In the genomic region with DNA sequence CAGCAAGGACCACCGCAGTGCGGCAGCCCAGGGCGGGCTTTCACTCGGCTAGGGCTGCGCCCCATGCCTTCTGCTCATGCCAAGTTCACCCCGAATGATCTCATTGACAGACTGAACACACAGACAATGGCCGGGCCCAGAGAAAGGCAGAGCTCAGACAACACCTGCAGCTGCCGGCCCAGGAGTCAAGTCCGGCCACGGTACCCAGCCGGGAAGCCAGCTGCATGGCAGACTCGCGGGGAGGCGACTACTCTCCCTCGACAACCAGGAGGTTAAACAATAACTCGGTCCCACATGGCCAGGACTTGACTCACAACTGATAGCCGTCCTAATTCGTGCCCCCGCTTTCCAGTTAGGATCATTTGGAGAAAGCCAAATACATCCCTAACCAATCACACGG, we compare ENCODE assay signal across 24 cellular contexts. TPM values are rescaled to one million over a fixed set of nuclear protein-coding genes. Genes with fewer than 3 reads are reported as not detected.
A peak's percentile ranks its signal among the peaks of the same experiment; 100 is the strongest.
DNase-seq lines count a peak whose midpoint lies in the region; ATAC-seq lines count a peak whose summit lies in the region.
"Had no signal": no experiment of that assay in that cellular context is flagged by ENCODE, and none has a peak within 500 bp of the region (broad histone marks: within the 10 kb centered on the region; RNA-seq: fewer than 3 reads in every experiment).

No MANE protein-coding gene starts in this region.

- H3K4me3 Mint-ChIP-seq in activated CD8-positive, alpha-beta T cell treated with anti-CD3 and anti-CD28 coated beads, Interleukin-2, amount 10 ng/mL, durations not matched to agents 7 days and 5 days = no peak overlapping the region
- H3K4me3 Mint-ChIP-seq: activated CD4-positive, alpha-beta T cell treated with anti-CD3 and anti-CD28 coated beads for 36 hours; activated naive CD8-positive, alpha-beta T cell; memory B cell had no signal

- no peak overlapping the region for H3K27ac Mint-ChIP-seq in activated CD8-positive, alpha-beta T cell treated with anti-CD3 and anti-CD28 coated beads, Interleukin-2, amount 10 ng/mL, durations not matched to agents 7 days and 5 days
- H3K27ac Mint-ChIP-seq: activated CD4-positive, alpha-beta T cell treated with anti-CD3 and anti-CD28 coated beads for 36 hours; activated naive CD8-positive, alpha-beta T cell; memory B cell had no signal

- peak; percentile 50 for ATAC-seq in left colon
- no peak for ATAC-seq in activated CD8-positive, alpha-beta T cell treated with anti-CD3 and anti-CD28 coated beads, Interleukin-2, amount 10 ng/mL, durations not matched to agents 7 days and 5 days
- ATAC-seq in GM19328 (IDR thresholded peaks at IDR 0.05; ENCODE audit: unreplicated experiment) = no peak
- ATAC-seq: activated CD4-positive, alpha-beta T cell treated with anti-CD3 and anti-CD28 coated beads for 36 hours; gastroesophageal sphincter; K562; sciatic nerve had no signal

- no peaks in the 10 kb centered on the region for H3K27me3 ChIP-seq in skeletal muscle tissue (ENCODE audit: control insufficient read depth in 3 of 3, insufficient read depth in 3 of 3, low read length in 3 of 3)
- H3K27me3 ChIP-seq: breast epithelium, gastroesophageal sphincter had no signal

- H3K4me1 Mint-ChIP-seq in activated CD8-positive, alpha-beta T cell treated with anti-CD3 and anti-CD28 coated beads, Interleukin-2, amount 10 ng/mL, durations not matched to agents 7 days and 5 days (ENCODE audit: low read depth) = no peaks in the 10 kb centered on the region
- H3K4me1 Mint-ChIP-seq: activated CD4-positive, alpha-beta T cell treated with anti-CD3 and anti-CD28 coated beads for 36 hours; memory B cell had no signal

- POLR2A ChIA-PET in activated CD8-positive, alpha-beta T cell treated with anti-CD3 and anti-CD28 coated beads, Interleukin-2, amount 10 ng/mL, durations not matched to agents 7 days and 5 days (lab: Charles Lee) = no interaction called here

- H3K27me3 Mint-ChIP-seq in activated CD8-positive, alpha-beta T cell treated with anti-CD3 and anti-CD28 coated beads, Interleukin-2, amount 10 ng/mL, durations not matched to agents 7 days and 5 days (ENCODE audit: low read depth) = peaks cover 5% of the 10 kb centered on the region
- H3K27me3 Mint-ChIP-seq: activated CD4-positive, alpha-beta T cell treated with anti-CD3 and anti-CD28 coated beads for 36 hours had no signal

- no peaks in the 10 kb centered on the region for H3K36me3 Mint-ChIP-seq in activated CD8-positive, alpha-beta T cell treated with anti-CD3 and anti-CD28 coated beads, Interleukin-2, amount 10 ng/mL, durations not matched to agents 7 days and 5 days (ENCODE audit: low read depth)
- H3K36me3 Mint-ChIP-seq: activated naive CD8-positive, alpha-beta T cell had no signal

- H3K4me3 ChIP-seq in skeletal muscle tissue (ENCODE audit: low read length in 3 of 3) = no peak overlapping the region
- H3K4me3 ChIP-seq: breast epithelium, gastroesophageal sphincter, K562, SJCRH30 had no signal

- H3K9me3 Mint-ChIP-seq in activated CD8-positive, alpha-beta T cell treated with anti-CD3 and anti-CD28 coated beads, Interleukin-2, amount 10 ng/mL, durations not matched to agents 7 days and 5 days (ENCODE audit: insufficient read depth) = no peaks in the 10 kb centered on the region
- H3K9me3 Mint-ChIP-seq: memory B cell had no signal

- H3K4me1 ChIP-seq in skeletal muscle tissue (ENCODE audit: control insufficient read depth in 3 of 3, insufficient read depth in 3 of 3, low read length in 3 of 3) = peaks cover 43 to 92% (median 62%) of the 10 kb centered on the region in 3 donors
- H3K4me1 ChIP-seq: breast epithelium, SJCRH30 had no signal

- peaks cover 26 to 60% (median 48%) of the 10 kb centered on the region in 3 donors for H3K36me3 ChIP-seq in skeletal muscle tissue (ENCODE audit: control insufficient read depth in 3 of 3, insufficient read depth in 3 of 3, low read length in 3 of 3)
- H3K36me3 ChIP-seq: breast epithelium, SJCRH30 had no signal

- peak overlapping the region; percentile 65 for H3K27ac ChIP-seq in skeletal muscle tissue (ENCODE audit: low read depth, low read length)
- H3K27ac ChIP-seq: breast epithelium, C4-2B, gastroesophageal sphincter, SJCRH30 had no signal

- intact Hi-C loops in left colon (cut with DNase I, micrococcal nuclease) = no loop called here

- DNase-seq in DMS53 (lab: John Stamatoyannopoulos, UW) (peak; percentile 97), NCI-H69 (lab: John Stamatoyannopoulos, UW) (peak; percentile 50), left colon (peak in 1 of 2 donors; percentile 39)
- DNase-seq in activated CD8-positive, alpha-beta T cell treated with anti-CD3 and anti-CD28 coated beads, Interleukin-2, amount 10 ng/mL, durations not matched to agents 7 days and 5 days = no peak
- no peak for DNase-seq in activated T-cell treated with anti-CD3 and anti-CD28 coated beads, Interleukin-2, amount 50 U/mL, for 48 hours
- DNase-seq: activated CD4-positive, alpha-beta T cell treated with anti-CD3 and anti-CD28 coated beads for 36 hours; activated effector memory CD4-positive, alpha-beta T cell treated with Interleukin-2 at 50 U/mL for 16 hours; hypothalamus; NCI-H1048; NCI-H187; NCI-H82; SJCRH30; stimulated activated CD4-positive, alpha-beta T cell treated with anti-CD3 and anti-CD28 coated beads, Interleukin-4, amount 100 ng/mL, for 24 hours; SW 1271; trophoblast cell had no signal

- peak overlapping the region in 1 of 3 donors; percentile 62 for H3K9ac ChIP-seq in skeletal muscle tissue (ENCODE audit: low read depth in 1 of 3, low read length in 3 of 3)

- CTCF ChIA-PET in activated CD8-positive, alpha-beta T cell treated with anti-CD3 and anti-CD28 coated beads, Interleukin-2, amount 10 ng/mL, durations not matched to agents 7 days and 5 days (lab: Charles Lee) = no interaction called here

- H3K9me3 ChIP-seq in skeletal muscle tissue (ENCODE audit: control insufficient read depth in 3 of 3, low read length in 3 of 3) = peaks cover 0 to 5% (median 0%) of the 10 kb centered on the region in 3 donors
- H3K9me3 ChIP-seq: gastroesophageal sphincter, SJCRH30 had no signal

RNA-seq across cellular contexts. Expression of a gene that starts 50.4 kb away (rescaled TPM):
- total RNA-seq in left colon = 10 to 100 TPM; 18.7 to 24.4 TPM
- 7.3 TPM for total RNA-seq in skeletal muscle tissue
- total RNA-seq in activated CD8-positive, alpha-beta T cell treated with anti-CD3 and anti-CD28 coated beads, Interleukin-2, amount 10 ng/mL, durations not matched to agents 7 days and 5 days = under 1 TPM; 0.42 to 0.55 TPM
- total RNA-seq: K562 had no signal

Comparison
In these comparisons a context has a peak if more than half of its experiments do, and no peak if none do; other contexts are left out.
1. DNase-seq: peak in DMS53 (single experiment) and NCI-H69 (single experiment); none in activated CD8-positive, alpha-beta T cell treated with anti-CD3 and anti-CD28 coated beads, Interleukin-2, amount 10 ng/mL, durations not matched to agents 7 days and 5 days (single experiment) and activated T-cell treated with anti-CD3 and anti-CD28 coated beads, Interleukin-2, amount 50 U/mL, for 48 hours (0 of 2).